ENCODE assay signal across 16 cellular contexts in genomic region chr5:56683733-56684132, GRCh38.
"Had no signal": no experiment of that assay in that cellular context is flagged by ENCODE, and none has a peak within 500 bp of the region (broad histone marks: within the 10 kb centered on the region; RNA-seq: fewer than 3 reads in every experiment).

No MANE protein-coding gene starts in this region.

- H3K4me1 Mint-ChIP-seq: immature natural killer cell had no signal

- H3K27me3 ChIP-seq: esophagus muscularis mucosa, gastroesophageal sphincter, sigmoid colon had no signal

- H3K4me3 Mint-ChIP-seq: immature natural killer cell, neural crest cell had no signal

- H3K36me3 ChIP-seq: esophagus muscularis mucosa, gastroesophageal sphincter, left ventricle myocardium inferior, lower lobe of right lung, sigmoid colon had no signal

- H3K36me3 Mint-ChIP-seq: immature natural killer cell had no signal

- ATAC-seq: gastroesophageal sphincter; left cardiac atrium; lower lobe of right lung; naive thymus-derived CD4-positive, alpha-beta T cell had no signal

- H3K4me3 ChIP-seq: esophagus muscularis mucosa, gastroesophageal sphincter, left ventricle myocardium inferior, lower lobe of right lung, sigmoid colon, skin epidermis had no signal

- DNase-seq: effector memory CD4-positive, alpha-beta T cell; foreskin fibroblast; immature natural killer cell; left cardiac atrium; left ventricle myocardium inferior; lower lobe of right lung; naive thymus-derived CD4-positive, alpha-beta T cell; posterior cingulate gyrus; sigmoid colon; stimulated activated naive CD4-positive, alpha-beta T cell treated with Interleukin-2 at 50 U/mL for 16 hours had no signal

- H3K27ac Mint-ChIP-seq: immature natural killer cell had no signal

- H3K4me1 ChIP-seq: gastroesophageal sphincter, sigmoid colon had no signal

- H3K9me3 ChIP-seq: esophagus muscularis mucosa, gastroesophageal sphincter, left ventricle myocardium inferior, lower lobe of right lung, sigmoid colon had no signal

- H3K9me3 Mint-ChIP-seq: immature natural killer cell, neural crest cell had no signal

- H3K27ac ChIP-seq: esophagus muscularis mucosa, gastroesophageal sphincter, left ventricle myocardium inferior, lower lobe of right lung, sigmoid colon, skin epidermis had no signal

- FAIRE-seq: endometrium, keratinocyte had no signal
